Comparison of ENCODE assay signal across 18 cellular contexts in genomic region chr6:167934426-167934864, GRCh38.
DNase-seq lines count a peak whose midpoint lies in the region; ATAC-seq and TF ChIP-seq lines count a peak whose summit lies in the region.
"Had no signal": no experiment of that assay in that cellular context is flagged by ENCODE, and none has a peak within 500 bp of the region (broad histone marks: within the 10 kb centered on the region; RNA-seq: fewer than 3 reads in every experiment).

No MANE protein-coding gene starts in this region.

- H3K36me3 ChIP-seq in heart right ventricle (peaks cover 0 to 43% (median 3%) of the 10 kb centered on the region in 9 donors), lower lobe of right lung (peaks cover 28% of the 10 kb centered on the region), skeletal muscle tissue (ENCODE audit: control insufficient read depth in 3 of 3, insufficient read depth in 3 of 3, low read length in 3 of 3) (peaks cover 0 to 3% (median 3%) of the 10 kb centered on the region in 3 donors)

- H3K4me3 ChIP-seq in heart right ventricle (peak overlapping the region in 9 of 10 donors; percentile 23 to 55 (median 47)), lower lobe of right lung (no peak overlapping the region), skeletal muscle tissue (ENCODE audit: low read length in 3 of 3) (peak overlapping the region in 1 of 3 donors; percentile 49)
- H3K4me3 ChIP-seq: spleen had no signal

- H3K27ac ChIP-seq in heart right ventricle (peak overlapping the region; percentile 41 to 91 (median 77)), lower lobe of right lung (peak overlapping the region; percentile 76), skeletal muscle tissue (ENCODE audit: low read depth, low read length) (peak overlapping the region; percentile 54)
- H3K27ac ChIP-seq: spleen had no signal

- ATAC-seq in heart right ventricle: peak; percentile 56 to 85 (median 79)
- ATAC-seq in lower lobe of right lung: peak; percentile 59 to 87
- ATAC-seq in HG02678 (IDR thresholded peaks at IDR 0.05; ENCODE audit: unreplicated experiment): no peak
- ATAC-seq: activated T-cell treated with anti-CD3 and anti-CD28 coated beads, Interleukin-2, amount 50 U/mL, for 72 hours; CD8-positive, alpha-beta T cell; Panc1; stimulated activated naive B cell treated with anti-CD40 and anti-IgM and Interleukin-4, amounts not matched to agents 10 μg/mL and 1 μg/mL and 100 μg/mL, for 72 hours had no signal

- H3K9me3 ChIP-seq in heart right ventricle (no peaks in the 10 kb centered on the region), lower lobe of right lung (no peaks in the 10 kb centered on the region), skeletal muscle tissue (ENCODE audit: control insufficient read depth in 3 of 3, low read length in 3 of 3) (no peaks in the 10 kb centered on the region)
- H3K9me3 ChIP-seq: spleen had no signal

- peak overlapping the region in 1 of 3 donors; percentile 15 for H3K9ac ChIP-seq in skeletal muscle tissue (ENCODE audit: low read depth in 1 of 3, low read length in 3 of 3)

- H3K4me1 ChIP-seq in heart right ventricle (peaks cover 2 to 36% (median 23%) of the 10 kb centered on the region in 9 donors), lower lobe of right lung (peaks cover 30% of the 10 kb centered on the region), skeletal muscle tissue (ENCODE audit: control insufficient read depth in 3 of 3, insufficient read depth in 3 of 3, low read length in 3 of 3) (peaks cover 2 to 4% (median 3%) of the 10 kb centered on the region in 3 donors)
- H3K4me1 ChIP-seq: spleen had no signal

- H3K27me3 ChIP-seq in heart right ventricle (no peaks in the 10 kb centered on the region), lower lobe of right lung (ENCODE audit: low read depth) (no peaks in the 10 kb centered on the region), skeletal muscle tissue (ENCODE audit: control insufficient read depth in 3 of 3, insufficient read depth in 3 of 3, low read length in 3 of 3) (no peaks in the 10 kb centered on the region)
- H3K27me3 ChIP-seq: spleen had no signal

- no peak for TF ChIP-seq CTCF in heart right ventricle (IDR thresholded peaks at IDR 0.05)
- no peak for TF ChIP-seq CTCF in lower lobe of right lung (IDR thresholded peaks at IDR 0.05)

- intact Hi-C loops in heart right ventricle (cut with DNase I) (loop anchor here in 5 of 10 donors (2.0 to 10.0 kb wide), 5 partner anchors 32 to 120 kb away; no protein-coding TSS in a partner anchor), lower lobe of right lung (cut with DNase I) (no loop called here)

- DNase-seq in NCI-H226 (peak; percentile 48), heart right ventricle (peak in 1 of 2 donors; percentile 51), lower lobe of right lung (no peak), T-helper 9 cell (no peak), foreskin melanocyte (no peak), NCI-H1436 (lab: John Stamatoyannopoulos, UW) (no peak)
- DNase-seq: activated CD4-positive, alpha-beta memory T cell treated with anti-CD3 and anti-CD28 coated beads for 36 hours; activated naive CD8-positive, alpha-beta T cell treated with anti-CD3 and anti-CD28 coated beads, Interleukin-2, amount 10 ng/mL, durations not matched to agents 7 days and 5 days; activated T-cell treated with anti-CD3 and anti-CD28 coated beads, Interleukin-2, amount 50 U/mL, for 72 hours; CD8-positive, alpha-beta T cell; effector CD4-positive, alpha-beta T cell; NCI-H1092 treated with DMSO at 0.1 percent for 48 hours; NCI-H748 treated with DMSO at 0.1 percent for 48 hours; spleen; stimulated activated naive B cell treated with anti-CD40 and anti-IgM and Interleukin-4, amounts not matched to agents 10 μg/mL and 1 μg/mL and 100 μg/mL, for 72 hours had no signal

- 48 to 56% methylated on average over 7 of the region's 7 CpGs for WGBS in heart right ventricle, 2 donors
